In the genomic region with DNA sequence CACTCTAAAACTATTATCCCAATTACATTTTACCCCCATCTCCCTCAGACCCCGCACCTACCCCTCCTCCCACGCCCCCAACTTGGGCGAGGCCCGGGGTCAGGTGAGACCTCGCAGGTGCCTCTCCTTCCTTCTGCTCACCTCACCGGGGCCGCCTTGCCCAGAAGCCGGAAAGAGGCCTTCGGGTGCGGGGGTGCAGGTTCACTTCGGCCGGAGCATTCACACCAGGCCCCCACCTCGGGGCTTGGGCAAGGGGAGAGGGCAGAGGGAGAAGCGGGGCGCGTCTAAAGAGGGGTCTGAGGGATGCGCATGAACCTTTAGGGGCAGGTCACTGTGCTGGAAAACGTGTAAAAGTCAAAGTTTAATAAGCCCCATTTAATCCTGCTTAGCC, we compare ENCODE assay signal across 9 cellular contexts. TPM values are rescaled to one million over a fixed set of nuclear protein-coding genes. Genes with fewer than 3 reads are reported as not detected.
A peak's percentile ranks its signal among the peaks of the same experiment; 100 is the strongest.
DNase-seq lines count a peak whose midpoint lies in the region; ATAC-seq and TF ChIP-seq lines count a peak whose summit lies in the region.
"Had no signal": no experiment of that assay in that cellular context is flagged by ENCODE, and none has a peak within 500 bp of the region (broad histone marks: within the 10 kb centered on the region; RNA-seq: fewer than 3 reads in every experiment).

No MANE protein-coding gene starts in this region.

- H4K20me1 ChIP-seq in GM23338 (replicated peaks; ENCODE audit: insufficient read depth): no peaks in the 10 kb centered on the region

- H3K4me1 Mint-ChIP-seq in CD4-positive, alpha-beta memory T cell: peaks cover 16 to 29% (median 22%) of the 10 kb centered on the region in 4 donors
- H3K4me1 Mint-ChIP-seq in GM23338 (peaks cover 3% of the 10 kb centered on the region; the same call in 1 of the 3 replicates), osteocyte (ENCODE audit: unreplicated experiment) (peaks cover 14% of the 10 kb centered on the region)

- H3K36me3 Mint-ChIP-seq in CD4-positive, alpha-beta memory T cell: peaks cover 0 to 19% of the 10 kb centered on the region in 2 donors
- H3K36me3 Mint-ChIP-seq in GM23338 (ENCODE audit: low read depth): peaks cover 8% of the 10 kb centered on the region; the same call in 2 of the 3 replicates
- H3K36me3 Mint-ChIP-seq in osteocyte (ENCODE audit: unreplicated experiment): no peaks in the 10 kb centered on the region

- H3K9me2 ChIP-seq in GM23338 (ENCODE audit: insufficient read depth): no peaks in the 10 kb centered on the region

- peaks cover 20% of the 10 kb centered on the region for H3K4me1 ChIP-seq in CD4-positive, alpha-beta memory T cell (ENCODE audit: insufficient read depth, low read length)
- H3K4me1 ChIP-seq in GM23338 (ENCODE audit: insufficient read depth): no peaks in the 10 kb centered on the region

- H3K27me3 Mint-ChIP-seq in CD4-positive, alpha-beta memory T cell: no peaks in the 10 kb centered on the region
- H3K27me3 Mint-ChIP-seq in GM23338 (ENCODE audit: insufficient read depth, low read depth, poor library complexity) (no peaks in the 10 kb centered on the region), osteocyte (ENCODE audit: unreplicated experiment) (no peaks in the 10 kb centered on the region)

- peaks cover 23% of the 10 kb centered on the region for H3K79me2 ChIP-seq in GM23338 (replicated peaks; ENCODE audit: insufficient read depth)

- H3K9me3 ChIP-seq in CD4-positive, alpha-beta memory T cell (ENCODE audit: control insufficient read depth in 1 of 2, low read length in 2 of 2): no peaks in the 10 kb centered on the region

- H3K36me3 ChIP-seq in CD4-positive, alpha-beta memory T cell (ENCODE audit: insufficient read depth, low read length): no peaks in the 10 kb centered on the region
- H3K36me3 ChIP-seq in GM23338 (ENCODE audit: insufficient read depth): no peaks in the 10 kb centered on the region

- no peaks in the 10 kb centered on the region for H3K27me3 ChIP-seq in CD4-positive, alpha-beta memory T cell (ENCODE audit: insufficient read depth, low read length)
- no peaks in the 10 kb centered on the region for H3K27me3 ChIP-seq in GM23338 (ENCODE audit: insufficient read depth)

- H3K4me3 ChIP-seq in CD4-positive, alpha-beta memory T cell (ENCODE audit: low read length in 2 of 2): peak overlapping the region; percentile 39 to 55
- H3K4me3 ChIP-seq in GM23338 (peak overlapping the region; percentile 73), WI38 (ENCODE audit: low read depth, low read length) (peak overlapping the region; percentile 72), fibroblast of pulmonary artery (replicated peaks; ENCODE audit: low read depth, low read length) (peak overlapping the region; percentile 80)

- peak overlapping the region; percentile 91 to 99 (median 94) for H3K4me3 Mint-ChIP-seq in CD4-positive, alpha-beta memory T cell
- peak overlapping the region; percentile 99 for H3K4me3 Mint-ChIP-seq in GM23338
- peak overlapping the region; percentile 96 for H3K4me3 Mint-ChIP-seq in osteocyte (ENCODE audit: unreplicated experiment)

- intact Hi-C loops in CD4-positive, alpha-beta memory T cell (cut with micrococcal nuclease): loop anchor here (5.0 kb wide), 1 partner anchor 166 kb away; the partner anchor contains the start of gene ZNF81

- H2AFZ ChIP-seq in GM23338: 0 out of 2 replicates have a peak overlapping the region, but pooled peaks have one; percentile 32

- TF ChIP-seq CTCF in GM23338 (conservative IDR thresholded peaks at IDR 0.05; ENCODE audit: low read depth in 2 of 2): no peak
- no peak for TF ChIP-seq CTCF in WI38 (IDR thresholded peaks at IDR 0.05; ENCODE audit: low read depth, low read length)
- no peak for TF ChIP-seq CTCF in fibroblast of pulmonary artery (IDR thresholded peaks at IDR 0.05; ENCODE audit: low read length, missing control alignments)
- TF ChIP-seq CTCF in osteocyte (IDR thresholded peaks at IDR 0.05): no peak

- peak; percentile 58 for ATAC-seq in GM23338

- peak in 2 of 5 donors; percentile 17 to 22 for DNase-seq in CD4-positive, alpha-beta memory T cell
- DNase-seq in GM23338 (ENCODE audit: low spot score) (no peak), fibroblast of pulmonary artery (ENCODE audit: low read depth) (no peak), osteocyte (ENCODE audit: extremely low spot score, unreplicated experiment) (no peak), NCI-H526 treated with DMSO at 0.1 percent for 48 hours (lab: John Stamatoyannopoulos, UW) (no peak), NCI-H2107 (lab: John Stamatoyannopoulos, UW) (no peak), NCI-H2081 treated with DMSO at 0.1 percent for 48 hours (lab: John Stamatoyannopoulos, UW) (no peak)

- CTCF ChIA-PET in CD4-positive, alpha-beta memory T cell (lab: Charles Lee; ENCODE audit: partially characterized antibody): no interaction called here

- POLR2A ChIA-PET in CD4-positive, alpha-beta memory T cell (lab: Charles Lee; ENCODE audit: partially characterized antibody): interaction anchor here (1.4 kb wide), 1 partner anchor 18 kb away, joined by 5 read pairs; no protein-coding TSS in a partner anchor

- no peaks in the 10 kb centered on the region for H3K9me3 Mint-ChIP-seq in CD4-positive, alpha-beta memory T cell
- no peaks in the 10 kb centered on the region for H3K9me3 Mint-ChIP-seq in GM23338
- peaks cover 9% of the 10 kb centered on the region for H3K9me3 Mint-ChIP-seq in osteocyte (ENCODE audit: unreplicated experiment)

- no peaks in the 10 kb centered on the region for H3F3A ChIP-seq in GM23338 (replicated peaks; ENCODE audit: low read depth)

- peak overlapping the region; percentile 78 for H3K4me2 ChIP-seq in GM23338

- H3K27ac Mint-ChIP-seq in CD4-positive, alpha-beta memory T cell: peak overlapping the region; percentile 88 to 99 (median 97)
- H3K27ac Mint-ChIP-seq in GM23338 (peak overlapping the region; percentile 98), osteocyte (ENCODE audit: unreplicated experiment) (peak overlapping the region; percentile 93)

- H3K27ac ChIP-seq in CD4-positive, alpha-beta memory T cell (ENCODE audit: low read depth, low read length): peak overlapping the region; percentile 74
- no peak overlapping the region for H3K27ac ChIP-seq in GM23338 (ENCODE audit: low read depth)

TF ChIP-seq in GM23338, 12 proteins besides CTCF, POLR2A, EP300 and RAD21 (continues in another document):
- TF ChIP-seq STAT1 (IDR thresholded peaks at IDR 0.05; ENCODE audit: unreplicated experiment) (no peak), EZH2phosphoT487 (IDR thresholded peaks at IDR 0.05; ENCODE audit: unreplicated experiment) (no peak), CREB1 (CRISPR knock-in tag; IDR thresholded peaks at IDR 0.05; ENCODE audit: low read depth) (no peak), NANOG (IDR thresholded peaks at IDR 0.05; ENCODE audit: borderline replicate concordance) (no peak), POLR2AphosphoS5 (IDR thresholded peaks at IDR 0.05; ENCODE audit: low read depth) (no peak)

RNA-seq across cellular contexts. Expression of gene ZNF182, which starts 0.4 kb away (rescaled TPM):
- 10 to 100 TPM; 13.2 to 13.3 TPM for total RNA-seq in CD4-positive, alpha-beta memory T cell
- polyA plus RNA-seq in CD4-positive, alpha-beta memory T cell: 1 to 10 TPM; 2.9 to 7.6 TPM
- 7.1 TPM in 2 replicates for total RNA-seq in GM23338 (2014; rRNA removed; shearing (Covaris generic))
- polyA plus RNA-seq in GM23338 (2016; fragmentation: Nextera tagmentation; extraction: Ambion mirVana): 4.1 and 6.2 TPM in 2 replicates
- total RNA-seq in osteocyte: 5.4 and 6.0 TPM in 2 replicates

RNA-seq across cellular contexts. Expression of gene SPACA5, which starts 3.4 kb away (rescaled TPM):
- not detected for total RNA-seq in CD4-positive, alpha-beta memory T cell
- not detected for polyA plus RNA-seq in CD4-positive, alpha-beta memory T cell
- not detected in 2 replicates for total RNA-seq in GM23338 (2014; rRNA removed; shearing (Covaris generic))
- not detected in 2 replicates for polyA plus RNA-seq in GM23338 (2016; fragmentation: Nextera tagmentation; extraction: Ambion mirVana)
- total RNA-seq in osteocyte: not detected in 2 replicates
- total RNA-seq: pulmonary artery endothelial cell had no signal
